In the genomic region with DNA sequence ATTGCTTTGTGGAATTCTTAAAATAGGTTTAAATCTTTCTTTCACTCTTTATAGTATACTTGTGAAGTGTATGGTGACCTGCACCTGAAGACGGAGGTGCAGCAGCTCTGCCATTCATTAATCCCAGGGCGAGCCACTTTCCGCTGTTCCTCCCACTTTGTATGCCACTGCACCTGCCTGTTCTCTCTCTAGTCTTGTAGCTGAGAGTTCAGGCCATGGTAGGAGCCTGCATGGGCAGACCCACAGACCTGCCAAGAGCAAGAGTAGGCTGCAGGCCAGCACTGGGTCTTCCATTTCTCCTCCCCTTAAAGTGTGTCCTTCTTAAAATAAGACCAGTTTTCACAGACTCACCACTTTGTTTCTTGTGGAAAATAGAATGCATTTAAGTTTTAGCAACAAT, we compare ENCODE assay signal across 20 cellular contexts.
DNase-seq lines count a peak whose midpoint lies in the region; ATAC-seq, FAIRE-seq and TF ChIP-seq lines count a peak whose summit lies in the region.
"Had no signal": no experiment of that assay in that cellular context is flagged by ENCODE, and none has a peak within 500 bp of the region (broad histone marks: within the 10 kb centered on the region; RNA-seq: fewer than 3 reads in every experiment).

No MANE protein-coding gene starts in this region.

- H2AK9ac ChIP-seq in IMR-90 (replicated peaks; ENCODE audit: low read depth, low read length, poor library complexity) = no peak overlapping the region

- intact Hi-C loops in IMR-90 (cut with micrococcal nuclease) = loop anchor here (1.0 to 10.0 kb wide), 5 partner anchors 82 to 450 kb away; a partner anchor contains a TSS

- BruUV-seq in IMR-90 (replicated peaks; lab: Mats Ljungman, UMichigan) = no TSS peak

- H4K8ac ChIP-seq in IMR-90 (ENCODE audit: low read depth in 2 of 2, low read length in 2 of 2) (peak overlapping the region in 1 of 2 experiments; percentile 17; a peak in 1 of 4 replicates), H1 (ENCODE audit: extremely low read depth, insufficient read depth, low read length) (no peak overlapping the region)

- H3K4me1 ChIP-seq in IMR-90 (ENCODE audit: control insufficient read depth, insufficient read depth, low read length) (peaks cover 9% of the 10 kb centered on the region), H1 (replicated peaks in 1 of 4; ENCODE audit: control insufficient read depth in 3 of 4, insufficient read depth in 4 of 4, low read length in 3 of 4) (peaks cover 0 to 2% (median 1%) of the 10 kb centered on the region in 4 experiments; a peak in 2 of 7 replicates), neuron (ENCODE audit: insufficient read depth, low read length) (peaks cover 5% of the 10 kb centered on the region)
- H3K4me1 ChIP-seq: BE2C, left lung, stomach had no signal

- peaks cover 3% of the 10 kb centered on the region for H3K4me1 Mint-ChIP-seq in chondrocyte (ENCODE audit: low read depth)
- H3K4me1 Mint-ChIP-seq: naive B cell had no signal

- H3K9me1 ChIP-seq in IMR-90 (ENCODE audit: insufficient read depth, low read length) = no peaks in the 10 kb centered on the region; the same call in 1 of the 2 replicates

- peak; percentile 54 for DNase-seq in NCI-H748 (lab: John Stamatoyannopoulos, UW; ENCODE audit: unreplicated experiment)
- no peak for DNase-seq in NCI-H748 treated with DMSO at 0.1 percent for 48 hours (lab: John Stamatoyannopoulos, UW)
- DNase-seq in IMR-90 = no peak
- no peak for DNase-seq in H1 (ENCODE audit: low read depth in 1 of 2, low spot score in 2 of 2)
- DNase-seq in foreskin fibroblast = no peak
- DNase-seq in chondrocyte (ENCODE audit: low spot score) = no peak
- DNase-seq: activated CD4-positive, CD25-positive, alpha-beta regulatory T cell treated with anti-CD3 and anti-CD28 coated beads, Interleukin-2, amount 50 U/mL, for 72 hours; activated effector memory CD4-positive, alpha-beta T cell treated with Interleukin-2 at 50 U/mL for 16 hours; activated T-cell treated with anti-CD3 and anti-CD28 coated beads for 4 hours; GF-D8; naive B cell had no signal

- no peak overlapping the region; the same call in 2 of the 3 replicates for H2BK15ac ChIP-seq in IMR-90 (ENCODE audit: low read depth, low read length)
- no peak overlapping the region for H2BK15ac ChIP-seq in H1 (ENCODE audit: low read length)

- H2BK120ac ChIP-seq in IMR-90 (ENCODE audit: low read depth, low read length) = no peak overlapping the region
- no peak overlapping the region for H2BK120ac ChIP-seq in H1 (replicated peaks; ENCODE audit: low read depth, low read length)

- no peak for TF ChIP-seq CTCF in IMR-90 (conservative IDR thresholded peaks at IDR 0.05; ENCODE audit: low read depth, low read length)
- no peak for TF ChIP-seq CTCF in H1 (IDR thresholded peaks at IDR 0.05; ENCODE audit: control extremely low read depth in 1 of 3, insufficient read depth in 1 of 3, low read depth in 1 of 3, low read length in 3 of 3)
- TF ChIP-seq CTCF in foreskin fibroblast (IDR thresholded peaks at IDR 0.05; ENCODE audit: low read depth, low read length) = no peak
- TF ChIP-seq CTCF in chondrocyte (IDR thresholded peaks at IDR 0.05) = no peak

- H3K4me2 ChIP-seq in IMR-90 (ENCODE audit: low read depth, low read length) (no peak overlapping the region), H1 (ENCODE audit: insufficient read depth in 1 of 2, low read depth in 2 of 2, low read length in 2 of 2) (no peak overlapping the region)

- H3K23ac ChIP-seq in IMR-90 (ENCODE audit: low read depth, low read length) (no peak overlapping the region), H1 (ENCODE audit: insufficient read length) (no peak overlapping the region)

- POLR2A ChIA-PET in IMR-90 (lab: Charles Lee; ENCODE audit: unreplicated experiment) = no interaction called here
- POLR2A ChIA-PET in H1 (lab: Charles Lee; ENCODE audit: partially characterized antibody) = interaction anchor here (0.7 kb wide), 1 partner anchor 8 kb away, joined by 3 read pairs; no protein-coding TSS in a partner anchor

- TF ChIP-seq POLR2A in IMR-90 (IDR thresholded peaks at IDR 0.05; ENCODE audit: low read depth, low read length) = no peak
- no peak for TF ChIP-seq POLR2A in H1 (IDR thresholded peaks at IDR 0.05; ENCODE audit: control extremely low read depth in 1 of 2, low read depth in 2 of 2, low read length in 2 of 2)

- H3K79me1 ChIP-seq in IMR-90 (ENCODE audit: low read depth in 1 of 2, low read length in 2 of 2) = no peaks in the 10 kb centered on the region
- H3K79me1 ChIP-seq in H1 (ENCODE audit: low read depth, low read length) = no peaks in the 10 kb centered on the region; the same call in 1 of the 2 replicates

- H3K4ac ChIP-seq in IMR-90 (ENCODE audit: low read depth, low read length) (no peak overlapping the region), H1 (replicated peaks; ENCODE audit: insufficient read length, low read depth, low read length) (no peak overlapping the region)

- no peak for FAIRE-seq in H1 (lab: Jason Lieb, UNC)
- FAIRE-seq: TTC549 had no signal

- no peak for TF ChIP-seq RAD21 in IMR-90 (IDR thresholded peaks at IDR 0.05; ENCODE audit: low read length)
- TF ChIP-seq RAD21 in H1 (IDR thresholded peaks at IDR 0.05 in 1 of 2, conservative IDR thresholded peaks at IDR 0.05 in 1 of 2; ENCODE audit: low read depth in 2 of 2, low read length in 2 of 2) = no peak

- H4K20me1 ChIP-seq in IMR-90 (ENCODE audit: insufficient read depth, low read length) (no peaks in the 10 kb centered on the region), H1 (replicated peaks in 1 of 2; ENCODE audit: control insufficient read depth in 1 of 2, insufficient read depth in 2 of 2, low read length in 2 of 2) (no peaks in the 10 kb centered on the region)

- H4K5ac ChIP-seq in IMR-90 (ENCODE audit: low read depth, low read length) = no peak overlapping the region; the same call in 1 of the 2 replicates
- H4K5ac ChIP-seq in H1 (ENCODE audit: insufficient read length, low read depth, low read length) = no peak overlapping the region

- no peak overlapping the region for H3K18ac ChIP-seq in IMR-90 (ENCODE audit: low read depth, low read length)
- no peak overlapping the region for H3K18ac ChIP-seq in H1 (ENCODE audit: extremely low read depth, low read length)

- no peaks in the 10 kb centered on the region for H3K27me3 ChIP-seq in IMR-90 (ENCODE audit: control insufficient read depth, insufficient read depth, low read length)
- H3K27me3 ChIP-seq in H1 (replicated peaks in 1 of 4; ENCODE audit: control insufficient read depth in 3 of 4, extremely low read depth in 1 of 4, insufficient read depth in 3 of 4, low read length in 3 of 4) = no peaks in the 10 kb centered on the region
- H3K27me3 ChIP-seq in neuron (ENCODE audit: insufficient read depth, low read length) = no peaks in the 10 kb centered on the region
- H3K27me3 ChIP-seq: left lung, stomach, tibial artery had no signal

- no peak for TF ChIP-seq EP300 in H1 (IDR thresholded peaks at IDR 0.05; ENCODE audit: borderline replicate concordance in 1 of 2, low read depth in 2 of 2, low read length in 2 of 2)

- H2AK5ac ChIP-seq in IMR-90 (ENCODE audit: low read depth, low read length) = no peak overlapping the region
- H2AK5ac ChIP-seq in H1 (ENCODE audit: low read depth, low read length) = no peak overlapping the region

- H3K79me2 ChIP-seq in H1 (ENCODE audit: control insufficient read depth in 1 of 2, insufficient read depth in 2 of 2, low read length in 2 of 2) = no peaks in the 10 kb centered on the region

- no peak overlapping the region for H3K27ac ChIP-seq in IMR-90 (ENCODE audit: insufficient read depth, low read length)
- H3K27ac ChIP-seq in H1 (ENCODE audit: low read depth, low read length) = no peak overlapping the region
- H3K27ac ChIP-seq: GM23248, left lung, stomach, tibial artery had no signal

- peaks cover 15% of the 10 kb centered on the region for H3K27me3 Mint-ChIP-seq in chondrocyte (ENCODE audit: low read depth)

- H3K23me2 ChIP-seq in H1 (ENCODE audit: low read depth, low read length) = no peaks in the 10 kb centered on the region

- no peak overlapping the region for H3K56ac ChIP-seq in IMR-90 (ENCODE audit: extremely low read depth, insufficient read depth, low read length)
- no peak overlapping the region for H3K56ac ChIP-seq in H1 (replicated peaks; ENCODE audit: insufficient read length, low read depth, low read length)

- in situ Hi-C loops in IMR-90 (cut with MboI; ENCODE audit: low sequenced_read_pairs) = loop anchor here (25.0 kb wide), 1 partner anchor 453 kb away; a partner anchor contains a TSS

- no peak overlapping the region for H2BK12ac ChIP-seq in H1 (ENCODE audit: low read depth, low read length)

- H3K14ac ChIP-seq in IMR-90 (replicated peaks; ENCODE audit: low read depth, low read length) (no peak overlapping the region), H1 (ENCODE audit: insufficient read length) (no peak overlapping the region)

- H3K9me3 Mint-ChIP-seq in chondrocyte (ENCODE audit: low read depth) = no peaks in the 10 kb centered on the region
- H3K9me3 Mint-ChIP-seq: activated CD8-positive, alpha-beta T cell treated with anti-CD3 and anti-CD28 coated beads for 36 hours had no signal

- H4K91ac ChIP-seq in IMR-90 (ENCODE audit: insufficient read depth, low read depth, low read length) (no peak overlapping the region), H1 (replicated peaks; ENCODE audit: insufficient read length, low read length) (peak overlapping the region; percentile 2)

- H2BK5ac ChIP-seq in IMR-90 (ENCODE audit: low read depth, low read length, poor library complexity, severe bottlenecking) = no peak overlapping the region
- no peak overlapping the region for H2BK5ac ChIP-seq in H1 (ENCODE audit: low read depth, low read length)

- no peak overlapping the region for H3K27ac Mint-ChIP-seq in chondrocyte (ENCODE audit: unreplicated experiment)
- H3K27ac Mint-ChIP-seq: activated CD8-positive, alpha-beta T cell treated with anti-CD3 and anti-CD28 coated beads for 36 hours; naive B cell had no signal

- H2BK20ac ChIP-seq in IMR-90 (ENCODE audit: low read depth, low read length) = no peak overlapping the region
- H2BK20ac ChIP-seq in H1 (ENCODE audit: low read length) = no peak overlapping the region

- CTCF ChIA-PET in IMR-90 (lab: Yijun Ruan, JAX) (interaction anchor here (1.3 to 3.1 kb wide), 4 partner anchors 10 to 220 kb away, joined by 4 to 29 read pairs (median 8); no protein-coding TSS in a partner anchor), H1 (lab: Charles Lee; ENCODE audit: partially characterized antibody) (interaction anchor here (0.7 to 4.0 kb wide), 25 partner anchors 8 to 1056 kb away, joined by 3 to 56 read pairs (median 4); no protein-coding TSS in a partner anchor)

- WGBS in IMR-90 (ENCODE audit: extremely low coverage in 2 of 2, insufficient read length in 1 of 2), 2 experiments = 95% methylated on average over 3 of the region's 3 CpGs; no CpG with 5 or more reads in 1 of the 2 experiments
- WGBS in H1 (ENCODE audit: extremely low coverage in 1 of 2, insufficient coverage in 1 of 2, insufficient read length in 1 of 2, insufficient replicate concordance in 2 of 2, low coverage in 1 of 2, low lambda C conversion rate in 2 of 2, missing lambda C conversion rate in 1 of 2), 2 experiments = 96% methylated on average over 3 of the region's 3 CpGs; no CpG with 5 or more reads in 1 of the 2 experiments

- no peak overlapping the region for H3K4me3 Mint-ChIP-seq in chondrocyte (ENCODE audit: unreplicated experiment)
- H3K4me3 Mint-ChIP-seq: activated CD8-positive, alpha-beta T cell treated with anti-CD3 and anti-CD28 coated beads for 36 hours; naive B cell had no signal

- H3K9ac ChIP-seq in IMR-90 (ENCODE audit: low read depth, low read length) (no peak overlapping the region), H1 (replicated peaks in 1 of 4; ENCODE audit: extremely low read depth in 1 of 4, low read depth in 3 of 4, low read length in 3 of 4) (no peak overlapping the region)
- H3K9ac ChIP-seq: GM23248 had no signal

- H3K9me3 ChIP-seq in IMR-90 (ENCODE audit: control insufficient read depth, insufficient read depth, low read length) (no peaks in the 10 kb centered on the region), H1 (ENCODE audit: insufficient read depth in 2 of 2, low read depth in 1 of 2, low read length in 1 of 2) (no peaks in the 10 kb centered on the region), neuron (ENCODE audit: low read length) (no peaks in the 10 kb centered on the region)
- H3K9me3 ChIP-seq: BE2C, left lung, stomach, tibial artery had no signal

- no peaks in the 10 kb centered on the region for H3K36me3 ChIP-seq in IMR-90 (ENCODE audit: control insufficient read depth, insufficient read depth, low read length)
- no peaks in the 10 kb centered on the region for H3K36me3 ChIP-seq in H1 (ENCODE audit: control insufficient read depth in 2 of 4, insufficient read depth in 4 of 4, low read length in 3 of 4)
- H3K36me3 ChIP-seq in neuron (ENCODE audit: insufficient read depth, low read length) = no peaks in the 10 kb centered on the region
- H3K36me3 ChIP-seq: BE2C, left lung, stomach, tibial artery had no signal

- no peak for ATAC-seq in IMR-90 (ENCODE audit: low read depth)
- ATAC-seq in HG03175 (IDR thresholded peaks at IDR 0.05; ENCODE audit: unreplicated experiment) = no peak

- dilution Hi-C loops in IMR-90 (cut with HindIII; ENCODE audit: low sequenced_read_pairs, unreplicated experiment) = loop anchor here (25.0 kb wide), 1 partner anchor 228 kb away; no protein-coding TSS in a partner anchor

- H3K4me3 ChIP-seq in IMR-90 (ENCODE audit: insufficient read depth, low read depth, low read length) (no peak overlapping the region), H1 (ENCODE audit: extremely low read depth in 1 of 4, insufficient read depth in 2 of 4, low read depth in 3 of 4, low read length in 4 of 4) (no peak overlapping the region), neuron (ENCODE audit: low read length) (no peak overlapping the region), foreskin fibroblast (ENCODE audit: low read depth in 1 of 2, low read length in 2 of 2) (no peak overlapping the region)
- H3K4me3 ChIP-seq: GM23248, left lung, stomach, tibial artery had no signal

- peaks cover 7% of the 10 kb centered on the region for H3K36me3 Mint-ChIP-seq in chondrocyte (ENCODE audit: low read depth)
- H3K36me3 Mint-ChIP-seq: naive B cell had no signal

- peak overlapping the region; percentile 27 for H2AFZ ChIP-seq in IMR-90 (replicated peaks; ENCODE audit: low read length, poor library complexity)
- H2AFZ ChIP-seq in H1 (ENCODE audit: low read length) = peak overlapping the region; percentile 12; the same call in 1 of the 2 replicates
- peak overlapping the region; percentile 65 for H2AFZ ChIP-seq in neuron (ENCODE audit: low read depth, low read length)
- H2AFZ ChIP-seq: GM23248 had no signal

Comparison
In these comparisons a context has a peak if more than half of its experiments do, and no peak if none do; other contexts are left out.
1. H2AFZ ChIP-seq: peak in every context shown above with its lines; median percentile 65 in neuron; 27 in IMR-90; 12 in H1.